In genomic region chr20:41076776-41077175, GRCh38 we compare ENCODE assay signal across 16 cellular contexts. TPM values are rescaled to one million over a fixed set of nuclear protein-coding genes. Genes with fewer than 3 reads are reported as not detected.
A peak's percentile ranks its signal among the peaks of the same experiment; 100 is the strongest.
DNase-seq lines count a peak whose midpoint lies in the region; ATAC-seq and TF ChIP-seq lines count a peak whose summit lies in the region.
"Had no signal": no experiment of that assay in that cellular context is flagged by ENCODE, and none has a peak within 500 bp of the region (broad histone marks: within the 10 kb centered on the region; RNA-seq: fewer than 3 reads in every experiment).

No MANE protein-coding gene starts in this region.

- H3K4me3 Mint-ChIP-seq in activated T-cell treated with anti-CD3 and anti-CD28 coated beads, Interleukin-2, amount 50 U/mL, for 72 hours: peak overlapping the region in 1 of 2 donors; percentile 82
- no peak overlapping the region for H3K4me3 Mint-ChIP-seq in activated T-cell treated with anti-CD3 and anti-CD28 coated beads, Interleukin-2, amount 50 U/mL, for 4 hours
- H3K4me3 Mint-ChIP-seq in activated naive CD8-positive, alpha-beta T cell: peak overlapping the region; percentile 30
- no peak overlapping the region for H3K4me3 Mint-ChIP-seq in stimulated activated effector memory CD8-positive, alpha-beta T cell treated with anti-CD3 and anti-CD28 coated beads, Interleukin-12 subunit alpha, Interleukin-12 subunit beta, amount 100 ng/mL, for 72 hours

- BruUV-seq in PC-9 (replicated peaks; lab: Mats Ljungman, UMichigan): no TSS peak

- H3K4me3 ChIP-seq in PC-9 (no peak overlapping the region), coronary artery (no peak overlapping the region)
- H3K4me3 ChIP-seq: dorsolateral prefrontal cortex, gastroesophageal sphincter, right atrium auricular region, tibial nerve had no signal

- CTCF ChIA-PET in PC-9 (lab: Charles Lee): interaction anchor here (1.0 to 1.4 kb wide), 2 partner anchors 85 to 86 kb away, joined by 3 to 6 read pairs; no protein-coding TSS in a partner anchor

- peaks cover 10 to 30% of the 10 kb centered on the region in 2 donors for H3K36me3 Mint-ChIP-seq in activated T-cell treated with anti-CD3 and anti-CD28 coated beads, Interleukin-2, amount 50 U/mL, for 72 hours (ENCODE audit: insufficient read depth in 2 of 2)
- H3K36me3 Mint-ChIP-seq in activated T-cell treated with anti-CD3 and anti-CD28 coated beads, Interleukin-2, amount 50 U/mL, for 4 hours (ENCODE audit: insufficient read depth): peaks cover 40% of the 10 kb centered on the region
- H3K36me3 Mint-ChIP-seq in activated naive CD8-positive, alpha-beta T cell: peaks cover 22% of the 10 kb centered on the region
- H3K36me3 Mint-ChIP-seq in stimulated activated effector memory CD8-positive, alpha-beta T cell treated with anti-CD3 and anti-CD28 coated beads, Interleukin-12 subunit alpha, Interleukin-12 subunit beta, amount 100 ng/mL, for 72 hours: peaks cover 75% of the 10 kb centered on the region

- peaks cover 46% of the 10 kb centered on the region for H3K79me2 ChIP-seq in PC-9 (ENCODE audit: low read depth)

- H3K27ac ChIP-seq in PC-9 (0 out of 2 replicates have a peak overlapping the region, but pooled peaks have one; percentile 25), coronary artery (no peak overlapping the region)
- H3K27ac ChIP-seq: gastroesophageal sphincter, right atrium auricular region, tibial nerve had no signal

- ATAC-seq in activated T-cell treated with anti-CD3 and anti-CD28 coated beads, Interleukin-2, amount 50 U/mL, for 72 hours (replicated peaks in 1 of 2): peak; percentile 32 to 40
- no peak for ATAC-seq in activated T-cell treated with anti-CD3 and anti-CD28 coated beads, Interleukin-2, amount 50 U/mL, for 4 hours
- no peak for ATAC-seq in stimulated activated effector memory CD8-positive, alpha-beta T cell treated with anti-CD3 and anti-CD28 coated beads, Interleukin-12 subunit alpha, Interleukin-12 subunit beta, amount 100 ng/mL, for 72 hours
- ATAC-seq in GM19324 (IDR thresholded peaks at IDR 0.05; ENCODE audit: low FRiP score, unreplicated experiment): no peak
- ATAC-seq: gastroesophageal sphincter, left colon had no signal

- no peaks in the 10 kb centered on the region for H3K9me3 ChIP-seq in PC-9 (ENCODE audit: insufficient read depth, low read depth)
- H3K9me3 ChIP-seq: gastroesophageal sphincter, right atrium auricular region, tibial nerve had no signal

- TF ChIP-seq CTCF in PC-9 (conservative IDR thresholded peaks at IDR 0.05) (no peak), coronary artery (IDR thresholded peaks at IDR 0.05) (no peak)

- H3K4me1 Mint-ChIP-seq in activated T-cell treated with anti-CD3 and anti-CD28 coated beads, Interleukin-2, amount 50 U/mL, for 72 hours (ENCODE audit: low read depth): peaks cover 63% of the 10 kb centered on the region
- H3K4me1 Mint-ChIP-seq in activated T-cell treated with anti-CD3 and anti-CD28 coated beads, Interleukin-2, amount 50 U/mL, for 4 hours (ENCODE audit: low read depth): peaks cover 73% of the 10 kb centered on the region
- H3K4me1 Mint-ChIP-seq in activated naive CD8-positive, alpha-beta T cell (ENCODE audit: low read depth): peaks cover 74% of the 10 kb centered on the region
- peaks cover 71% of the 10 kb centered on the region for H3K4me1 Mint-ChIP-seq in stimulated activated effector memory CD8-positive, alpha-beta T cell treated with anti-CD3 and anti-CD28 coated beads, Interleukin-12 subunit alpha, Interleukin-12 subunit beta, amount 100 ng/mL, for 72 hours

- H3K9me3 Mint-ChIP-seq in activated T-cell treated with anti-CD3 and anti-CD28 coated beads, Interleukin-2, amount 50 U/mL, for 72 hours: no peaks in the 10 kb centered on the region
- no peaks in the 10 kb centered on the region for H3K9me3 Mint-ChIP-seq in activated T-cell treated with anti-CD3 and anti-CD28 coated beads, Interleukin-2, amount 50 U/mL, for 4 hours
- H3K9me3 Mint-ChIP-seq in activated naive CD8-positive, alpha-beta T cell (ENCODE audit: low read depth): no peaks in the 10 kb centered on the region
- H3K9me3 Mint-ChIP-seq in stimulated activated effector memory CD8-positive, alpha-beta T cell treated with anti-CD3 and anti-CD28 coated beads, Interleukin-12 subunit alpha, Interleukin-12 subunit beta, amount 100 ng/mL, for 72 hours: no peaks in the 10 kb centered on the region

- H3K4me2 ChIP-seq in PC-9: no peak overlapping the region

- H3K27me3 ChIP-seq in PC-9 (ENCODE audit: insufficient read depth, low read depth): no peaks in the 10 kb centered on the region
- H3K27me3 ChIP-seq: dorsolateral prefrontal cortex, gastroesophageal sphincter, right atrium auricular region, tibial nerve had no signal

- POLR2A ChIA-PET in PC-9 (lab: Charles Lee; ENCODE audit: unreplicated experiment): interaction anchor here (0.5 kb wide), 1 partner anchor 264 kb away, joined by 3 read pairs; the partner anchor contains the start of gene LPIN3

- no peak for DNase-seq in activated T-cell treated with anti-CD3 and anti-CD28 coated beads, Interleukin-2, amount 50 U/mL, for 72 hours
- no peak for DNase-seq in activated T-cell treated with anti-CD3 and anti-CD28 coated beads, Interleukin-2, amount 50 U/mL, for 4 hours
- DNase-seq in PC-9: no peak
- no peak for DNase-seq in stimulated activated effector memory CD8-positive, alpha-beta T cell treated with anti-CD3 and anti-CD28 coated beads, Interleukin-12 subunit alpha, Interleukin-12 subunit beta, amount 100 ng/mL, for 72 hours (ENCODE audit: low spot score in 2 of 2)
- DNase-seq in coronary artery (ENCODE audit: low spot score): no peak
- no peak for DNase-seq in D341Med (ENCODE audit: low spot score)
- DNase-seq: DMS79, dorsolateral prefrontal cortex, left colon, MM.1S, NCI-H187 had no signal

- H3K9me2 ChIP-seq in PC-9 (ENCODE audit: insufficient read depth): no peaks in the 10 kb centered on the region

- peaks cover 12% of the 10 kb centered on the region for H4K20me1 ChIP-seq in PC-9 (ENCODE audit: insufficient read depth)

- peak overlapping the region; percentile 99 for H3K27ac Mint-ChIP-seq in activated T-cell treated with anti-CD3 and anti-CD28 coated beads, Interleukin-2, amount 50 U/mL, for 72 hours
- peak overlapping the region; percentile 70 for H3K27ac Mint-ChIP-seq in activated naive CD8-positive, alpha-beta T cell
- H3K27ac Mint-ChIP-seq in stimulated activated effector memory CD8-positive, alpha-beta T cell treated with anti-CD3 and anti-CD28 coated beads, Interleukin-12 subunit alpha, Interleukin-12 subunit beta, amount 100 ng/mL, for 72 hours: peak overlapping the region; percentile 48

- peaks cover 60% of the 10 kb centered on the region for H3F3A ChIP-seq in PC-9 (ENCODE audit: insufficient read depth, low read depth)

- peaks cover 18% of the 10 kb centered on the region for H3K4me1 ChIP-seq in PC-9 (replicated peaks; ENCODE audit: insufficient read depth)

- H3K27me3 Mint-ChIP-seq in activated T-cell treated with anti-CD3 and anti-CD28 coated beads, Interleukin-2, amount 50 U/mL, for 72 hours (ENCODE audit: low read depth): no peaks in the 10 kb centered on the region
- H3K27me3 Mint-ChIP-seq in activated T-cell treated with anti-CD3 and anti-CD28 coated beads, Interleukin-2, amount 50 U/mL, for 4 hours (ENCODE audit: low read depth): no peaks in the 10 kb centered on the region
- H3K27me3 Mint-ChIP-seq in activated naive CD8-positive, alpha-beta T cell: no peaks in the 10 kb centered on the region

- no peak overlapping the region for H2AFZ ChIP-seq in PC-9

- H3K36me3 ChIP-seq in PC-9 (ENCODE audit: low read depth): peaks cover 43% of the 10 kb centered on the region

- intact Hi-C loops in PC-9 (cut with micrococcal nuclease; ENCODE audit: unreplicated experiment): no loop called here

RNA-seq across cellular contexts. Expression of gene TOP1, which starts 48.2 kb away (rescaled TPM):
- 10 to 100 TPM; 78.7 to 86.1 TPM for total RNA-seq in activated T-cell treated with anti-CD3 and anti-CD28 coated beads, Interleukin-2, amount 50 U/mL, for 72 hours
- 100 to 1,000 TPM; 117 to 131 (median 121) TPM for total RNA-seq in activated T-cell treated with anti-CD3 and anti-CD28 coated beads, Interleukin-2, amount 50 U/mL, for 4 hours
- 39.1 and 55.8 TPM in 2 replicates for total RNA-seq in PC-9 (2021)

Comparison
In these comparisons a context has a peak if more than half of its experiments do, and no peak if none do; other contexts are left out.
1. ATAC-seq: peak in activated T-cell treated with anti-CD3 and anti-CD28 coated beads, Interleukin-2, amount 50 U/mL, for 72 hours (2 of 2); none in activated T-cell treated with anti-CD3 and anti-CD28 coated beads, Interleukin-2, amount 50 U/mL, for 4 hours (0 of 2), stimulated activated effector memory CD8-positive, alpha-beta T cell treated with anti-CD3 and anti-CD28 coated beads, Interleukin-12 subunit alpha, Interleukin-12 subunit beta, amount 100 ng/mL, for 72 hours (single experiment) and GM19324 (single experiment).
2. H3K27ac Mint-ChIP-seq: peak in every context shown above with its lines; median percentile 99 in activated T-cell treated with anti-CD3 and anti-CD28 coated beads, Interleukin-2, amount 50 U/mL, for 72 hours; 70 in activated naive CD8-positive, alpha-beta T cell; 48 in stimulated activated effector memory CD8-positive, alpha-beta T cell treated with anti-CD3 and anti-CD28 coated beads, Interleukin-12 subunit alpha, Interleukin-12 subunit beta, amount 100 ng/mL, for 72 hours.